In the genomic region with DNA sequence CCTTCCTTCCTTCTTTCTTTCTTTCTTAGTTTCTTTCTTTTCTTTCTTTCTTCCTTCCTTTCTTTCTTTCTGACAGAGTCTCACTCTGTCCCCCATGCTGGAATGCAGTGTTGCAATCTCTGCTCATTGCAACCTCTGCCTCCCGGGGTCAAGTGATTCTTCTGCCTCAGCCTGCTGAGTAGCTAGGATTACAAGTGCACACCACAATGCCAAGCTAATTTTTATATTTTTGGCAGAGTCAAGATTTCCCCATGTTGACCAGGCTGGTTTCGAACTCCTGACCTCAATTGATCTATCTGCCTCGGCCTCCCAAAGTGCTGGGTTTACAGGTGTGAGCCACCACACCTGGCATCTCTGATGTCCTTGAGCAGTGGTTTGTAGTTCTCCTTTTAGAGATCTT, we compare ENCODE assay signal across 18 cellular contexts. TPM values are rescaled to one million over a fixed set of nuclear protein-coding genes. Genes with fewer than 3 reads are reported as not detected.
"Had no signal": no experiment of that assay in that cellular context is flagged by ENCODE, and none has a peak within 500 bp of the region (broad histone marks: within the 10 kb centered on the region; RNA-seq: fewer than 3 reads in every experiment).

No MANE protein-coding gene starts in this region.

- H3K36me3 Mint-ChIP-seq: natural killer cell had no signal

- H3K4me1 Mint-ChIP-seq: endodermal cell had no signal

- H2AFZ ChIP-seq: hepatocyte had no signal

- DNase-seq: activated CD4-positive, alpha-beta T cell treated with anti-CD3 and anti-CD28 coated beads, Interleukin-2, amount 10 ng/mL, durations not matched to agents 7 days and 5 days; activated naive CD4-positive, alpha-beta T cell; activated naive CD8-positive, alpha-beta T cell treated with anti-CD3 and anti-CD28 coated beads, Interleukin-2, amount 50 U/mL, for 24 hours; activated T-cell treated with anti-CD3 and anti-CD28 coated beads for 4 hours; dorsolateral prefrontal cortex; endodermal cell; natural killer cell; stomach; testis; upper lobe of right lung had no signal

- FAIRE-seq: astrocyte, keratinocyte had no signal

- H3K4me3 ChIP-seq: dorsolateral prefrontal cortex, hepatocyte, right atrium auricular region, smooth muscle cell, stomach, testis, upper lobe of right lung had no signal

- H3K27ac Mint-ChIP-seq: activated CD4-positive, alpha-beta T cell treated with anti-CD3 and anti-CD28 coated beads, Interleukin-2, amount 10 ng/mL, durations not matched to agents 7 days and 5 days; activated naive CD8-positive, alpha-beta T cell treated with anti-CD3 and anti-CD28 coated beads, Interleukin-2, amount 50 U/mL, for 24 hours; endodermal cell; natural killer cell had no signal

- H3K36me3 ChIP-seq: right atrium auricular region, stomach, upper lobe of right lung had no signal

- H3K79me2 ChIP-seq: hepatocyte had no signal

- H3K9me3 ChIP-seq: right atrium auricular region, stomach, testis, upper lobe of right lung had no signal

- H3K4me2 ChIP-seq: hepatocyte, smooth muscle cell had no signal

- H3K27me3 ChIP-seq: hepatocyte, right atrium auricular region, stomach, testis, upper lobe of right lung had no signal

- H3K9me3 Mint-ChIP-seq: endodermal cell, natural killer cell had no signal

- ATAC-seq: activated naive CD8-positive, alpha-beta T cell treated with anti-CD3 and anti-CD28 coated beads, Interleukin-2, amount 50 U/mL, for 24 hours; left lobe of liver; natural killer cell; upper lobe of right lung had no signal

- H3K4me3 Mint-ChIP-seq: activated CD4-positive, alpha-beta T cell treated with anti-CD3 and anti-CD28 coated beads, Interleukin-2, amount 10 ng/mL, durations not matched to agents 7 days and 5 days; activated naive CD8-positive, alpha-beta T cell treated with anti-CD3 and anti-CD28 coated beads, Interleukin-2, amount 50 U/mL, for 24 hours; endodermal cell; natural killer cell had no signal

- H3K27ac ChIP-seq: dorsolateral prefrontal cortex, hepatocyte, right atrium auricular region, stomach, testis, upper lobe of right lung had no signal

RNA-seq across cellular contexts. Expression of gene IL1R2, which starts 48.5 kb away (rescaled TPM):
- total RNA-seq: chondrocyte, glomerular endothelial cell had no signal
